In genomic region chr17:945672-946071, GRCh38 we compare ENCODE assay signal across 17 cellular contexts. TPM values are rescaled to one million over a fixed set of nuclear protein-coding genes. Genes with fewer than 3 reads are reported as not detected.
DNase-seq lines count a peak whose midpoint lies in the region; TF ChIP-seq lines count a peak whose summit lies in the region.
"Had no signal": no experiment of that assay in that cellular context is flagged by ENCODE, and none has a peak within 500 bp of the region (broad histone marks: within the 10 kb centered on the region; RNA-seq: fewer than 3 reads in every experiment).

No MANE protein-coding gene starts in this region.

- H3K9me3 ChIP-seq in BLaER1 (no peaks in the 10 kb centered on the region), HUES48 (ENCODE audit: control insufficient read depth, insufficient read depth, low read length) (no peaks in the 10 kb centered on the region), hepatocyte (ENCODE audit: low read depth) (no peaks in the 10 kb centered on the region)
- H3K9me3 ChIP-seq in CD8-positive, alpha-beta memory T cell (ENCODE audit: low read length), result no peaks in the 10 kb centered on the region
- H3K9me3 ChIP-seq: MG63 had no signal

- H3K4me3 ChIP-seq in BLaER1, result no peak overlapping the region
- no peak overlapping the region for H3K4me3 ChIP-seq in HUES48 (ENCODE audit: low read depth, low read length)
- H3K4me3 ChIP-seq in hepatocyte, result no peak overlapping the region
- H3K4me3 ChIP-seq in CD8-positive, alpha-beta memory T cell (ENCODE audit: low read length), result no peak overlapping the region
- H3K4me3 ChIP-seq: GM23248, MG63 had no signal

- H3K4me1 Mint-ChIP-seq in nephron progenitor cell, result peaks cover 46% of the 10 kb centered on the region
- H3K4me1 Mint-ChIP-seq in CD8-positive, alpha-beta memory T cell, result no peaks in the 10 kb centered on the region

- POLR2A ChIA-PET in CD8-positive, alpha-beta memory T cell (lab: Charles Lee), result no interaction called here

- no peaks in the 10 kb centered on the region for H3K27me3 ChIP-seq in BLaER1
- H3K27me3 ChIP-seq in HUES48 (ENCODE audit: control insufficient read depth, insufficient read depth, low read length), result no peaks in the 10 kb centered on the region
- H3K27me3 ChIP-seq in hepatocyte, result no peaks in the 10 kb centered on the region
- H3K27me3 ChIP-seq in CD8-positive, alpha-beta memory T cell (ENCODE audit: insufficient read depth, low read length, poor library complexity, severe bottlenecking), result peaks cover 9% of the 10 kb centered on the region
- H3K27me3 ChIP-seq: MG63 had no signal

- H3K36me3 Mint-ChIP-seq in nephron progenitor cell (ENCODE audit: low read depth), result peaks cover 24% of the 10 kb centered on the region
- no peaks in the 10 kb centered on the region for H3K36me3 Mint-ChIP-seq in CD8-positive, alpha-beta memory T cell
- H3K36me3 Mint-ChIP-seq: CD4-positive, CD25-positive, alpha-beta regulatory T cell had no signal

- H3K27me3 Mint-ChIP-seq in nephron progenitor cell (ENCODE audit: low read depth, poor library complexity), result no peaks in the 10 kb centered on the region
- peaks cover 0 to 13% of the 10 kb centered on the region in 2 donors for H3K27me3 Mint-ChIP-seq in CD8-positive, alpha-beta memory T cell

- H3K4me3 Mint-ChIP-seq in nephron progenitor cell, result peak overlapping the region; percentile 34
- H3K4me3 Mint-ChIP-seq in CD8-positive, alpha-beta memory T cell, result no peak overlapping the region
- H3K4me3 Mint-ChIP-seq: CD4-positive, CD25-positive, alpha-beta regulatory T cell; HFFc6 had no signal

- WGBS in hepatocyte (ENCODE audit: low lambda C conversion rate, missing lambda C conversion rate), result 54% methylated on average over 3 of the region's 3 CpGs

- H3K4me1 ChIP-seq in BLaER1 (peaks cover 49% of the 10 kb centered on the region), HUES48 (ENCODE audit: control insufficient read depth, insufficient read depth, low read length) (peaks cover 22% of the 10 kb centered on the region), hepatocyte (ENCODE audit: insufficient read depth) (peaks cover 11% of the 10 kb centered on the region)
- H3K4me1 ChIP-seq in CD8-positive, alpha-beta memory T cell (ENCODE audit: insufficient read depth, low read length), result no peaks in the 10 kb centered on the region

- no peak overlapping the region for H3K9ac ChIP-seq in BLaER1
- no peak overlapping the region for H3K9ac ChIP-seq in HUES48 (ENCODE audit: low read depth, low read length)
- H3K9ac ChIP-seq: GM23248 had no signal

- H3K9me3 Mint-ChIP-seq in nephron progenitor cell, result no peaks in the 10 kb centered on the region
- no peaks in the 10 kb centered on the region for H3K9me3 Mint-ChIP-seq in CD8-positive, alpha-beta memory T cell
- H3K9me3 Mint-ChIP-seq: CD4-positive, CD25-positive, alpha-beta regulatory T cell; HFFc6 had no signal

- H3K27ac ChIP-seq in BLaER1 (no peak overlapping the region), HUES48 (ENCODE audit: low read depth, low read length) (peak overlapping the region; percentile 26), hepatocyte (peak overlapping the region; percentile 20)
- no peak overlapping the region for H3K27ac ChIP-seq in CD8-positive, alpha-beta memory T cell (ENCODE audit: low read depth, low read length)
- H3K27ac ChIP-seq: GM23248 had no signal

- TF ChIP-seq CTCF in hepatocyte (IDR thresholded peaks at IDR 0.05; ENCODE audit: poor library complexity), result no peak
- TF ChIP-seq CTCF in nephron progenitor cell (IDR thresholded peaks at IDR 0.05), result no peak

- H3K4me2 ChIP-seq in BLaER1 (peak overlapping the region; percentile 38), hepatocyte (no peak overlapping the region)

- peaks cover 75% of the 10 kb centered on the region for H4K20me1 ChIP-seq in BLaER1
- H4K20me1 ChIP-seq in hepatocyte (ENCODE audit: insufficient read depth, poor library complexity, severe bottlenecking), result no peaks in the 10 kb centered on the region

- H2AFZ ChIP-seq in hepatocyte, result no peak overlapping the region
- H2AFZ ChIP-seq: GM23248 had no signal

- DNase-seq in hepatocyte (ENCODE audit: low spot score), result no peak
- no peak for DNase-seq in nephron progenitor cell
- DNase-seq in CD1c-positive myeloid dendritic cell (ENCODE audit: extremely low spot score), result no peak
- DNase-seq in inferior parietal cortex (ENCODE audit: extremely low spot score), result no peak
- no peak for DNase-seq in CD8-positive, alpha-beta memory T cell
- no peak for DNase-seq in anterior cingulate cortex (lab: John Stamatoyannopoulos, UW)
- DNase-seq: CD4-positive, CD25-positive, alpha-beta regulatory T cell; DMS79; GM23248; HFFc6; MG63; NCI-H1092 treated with DMSO at 0.1 percent for 48 hours; NCI-H187; NCI-H510A treated with DMSO at 0.1 percent for 48 hours; SIG-M5 had no signal

- H3K36me3 ChIP-seq in BLaER1 (peaks cover 36% of the 10 kb centered on the region), HUES48 (ENCODE audit: control insufficient read depth, insufficient read depth, low read length) (peaks cover 6% of the 10 kb centered on the region; the same call in 1 of the 2 replicates), hepatocyte (replicated peaks; ENCODE audit: insufficient read depth, low read depth) (no peaks in the 10 kb centered on the region)
- no peaks in the 10 kb centered on the region for H3K36me3 ChIP-seq in CD8-positive, alpha-beta memory T cell (ENCODE audit: insufficient read depth, low read length)

- CTCF ChIA-PET in CD8-positive, alpha-beta memory T cell (lab: Charles Lee), result interaction anchor here (0.7 kb wide), 1 partner anchor 17 kb away, joined by 3 read pairs; no protein-coding TSS in a partner anchor

- H3K27ac Mint-ChIP-seq in nephron progenitor cell, result peak overlapping the region; percentile 99
- peak overlapping the region in 1 of 8 donors; percentile 80 for H3K27ac Mint-ChIP-seq in CD8-positive, alpha-beta memory T cell
- H3K27ac Mint-ChIP-seq: CD4-positive, CD25-positive, alpha-beta regulatory T cell; HFFc6 had no signal

- H3K79me2 ChIP-seq in hepatocyte, result peaks cover 40% of the 10 kb centered on the region

- H3K9me2 ChIP-seq in hepatocyte (replicated peaks; ENCODE audit: insufficient read depth), result no peaks in the 10 kb centered on the region

RNA-seq across cellular contexts. Expression of gene NXN, which starts 33.9 kb away (rescaled TPM):
- total RNA-seq in hepatocyte, result 55.0 and 58.7 TPM in 2 replicates
- polyA plus RNA-seq in hepatocyte, result 74.1 and 88.0 TPM in 2 replicates
- under 1 TPM; 0.31 to 0.42 TPM for total RNA-seq in CD8-positive, alpha-beta memory T cell
- 0.08 TPM for polyA plus RNA-seq in CD8-positive, alpha-beta memory T cell

RNA-seq across cellular contexts. Expression of gene TIMM22, which starts 51.3 kb away (rescaled TPM):
- total RNA-seq in hepatocyte, result 16.2 and 16.7 TPM in 2 replicates
- polyA plus RNA-seq in hepatocyte, result 18.4 and 25.3 TPM in 2 replicates
- total RNA-seq in CD8-positive, alpha-beta memory T cell, result 10 to 100 TPM; 19.9 to 21.5 TPM
- 29.2 TPM for polyA plus RNA-seq in CD8-positive, alpha-beta memory T cell

Comparison
In these comparisons a context has a peak if more than half of its experiments do, and no peak if none do; other contexts are left out.
1. H3K27ac ChIP-seq: peak in HUES48 (single experiment) and hepatocyte (single experiment); none in BLaER1 (single experiment) and CD8-positive, alpha-beta memory T cell (single experiment).
2. RNA of gene NXN, which starts 33.9 kb away (total RNA-seq): 55.0 to 58.7 TPM in hepatocyte; 0.31 to 0.42 TPM in CD8-positive, alpha-beta memory T cell; every median in the first group is over 10 times any median in the second.